ENCODE assay signal across 7 cellular contexts in genomic region chrX:85004255-85004654, GRCh38. TPM values are rescaled to one million over a fixed set of nuclear protein-coding genes. Genes with fewer than 3 reads are reported as not detected.
DNase-seq lines count a peak whose midpoint lies in the region; ATAC-seq and TF ChIP-seq lines count a peak whose summit lies in the region.

No MANE protein-coding gene starts in this region.

- H3K9ac ChIP-seq in HUES64 (ENCODE audit: low read depth, low read length): peak overlapping the region; percentile 90

- H3K4me3 ChIP-seq in HUES64 (ENCODE audit: low read length) (peak overlapping the region; percentile 92), astrocyte of the spinal cord (ENCODE audit: low read depth, low read length) (peak overlapping the region; percentile 71), left lung (peak overlapping the region; percentile 46 to 55), tibial nerve (peak overlapping the region; percentile 40 to 64 (median 53))

- ATAC-seq in GM18867 (IDR thresholded peaks at IDR 0.05; ENCODE audit: unreplicated experiment) (peak; percentile 2), left lung (peak; percentile 42)

- in situ Hi-C loops in astrocyte of the spinal cord (cut with HindIII; ENCODE audit: low sequenced_read_pairs): no loop called here

- intact Hi-C loops in left lung (cut with DNase I): no loop called here

- no peak for TF ChIP-seq CTCF in astrocyte of the spinal cord (IDR thresholded peaks at IDR 0.05; ENCODE audit: low read depth, low read length)
- no peak for TF ChIP-seq CTCF in left lung (IDR thresholded peaks at IDR 0.05)
- TF ChIP-seq CTCF in tibial nerve (IDR thresholded peaks at IDR 0.05): no peak

- no peak overlapping the region for H3K27ac ChIP-seq in HUES64 (ENCODE audit: low read depth, low read length)
- peak overlapping the region; percentile 33 to 53 for H3K27ac ChIP-seq in left lung
- peak overlapping the region in 3 of 4 donors; percentile 46 to 62 (median 56) for H3K27ac ChIP-seq in tibial nerve

- 13% methylated on average over 11 of the region's 11 CpGs for WGBS in HUES64
- WGBS in tibial nerve, 2 donors: 8 to 52% methylated on average over 11 of the region's 11 CpGs

- no peaks in the 10 kb centered on the region; the same call in 1 of the 2 replicates for H3K27me3 ChIP-seq in HUES64 (ENCODE audit: insufficient read depth, low read length)
- H3K27me3 ChIP-seq in left lung: no peaks in the 10 kb centered on the region
- no peaks in the 10 kb centered on the region for H3K27me3 ChIP-seq in tibial nerve

- DNase-seq in astrocyte of the spinal cord (ENCODE audit: low read depth, low spot score) (peak; percentile 23), left lung (no peak), tibial nerve (ENCODE audit: low spot score in 2 of 2) (no peak), amniotic stem cell (lab: John Stamatoyannopoulos, UW) (no peak), COR-L47 (lab: John Stamatoyannopoulos, UW) (no peak)

- no peaks in the 10 kb centered on the region for H3K9me3 ChIP-seq in HUES64 (ENCODE audit: insufficient read depth, low read depth, low read length)
- H3K9me3 ChIP-seq in left lung: no peaks in the 10 kb centered on the region
- no peaks in the 10 kb centered on the region for H3K9me3 ChIP-seq in tibial nerve

- H3K36me3 ChIP-seq in HUES64 (ENCODE audit: insufficient read depth, low read length): no peaks in the 10 kb centered on the region
- H3K36me3 ChIP-seq in left lung: no peaks in the 10 kb centered on the region
- H3K36me3 ChIP-seq in tibial nerve: no peaks in the 10 kb centered on the region

- H3K4me1 ChIP-seq in HUES64 (ENCODE audit: insufficient read depth, low read length) (no peaks in the 10 kb centered on the region), left lung (no peaks in the 10 kb centered on the region), tibial nerve (peaks cover 0 to 13% (median 3%) of the 10 kb centered on the region in 4 donors)

- TF ChIP-seq POLR2A in tibial nerve (IDR thresholded peaks at IDR 0.05): no peak

- TF ChIP-seq EP300 in tibial nerve (IDR thresholded peaks at IDR 0.05): no peak

RNA-seq across cellular contexts. Expression of gene APOOL, which starts 0.6 kb away (rescaled TPM):
- polyA plus RNA-seq in HUES64 (2013, experiment 1 of 2): 4.6 TPM
- polyA plus RNA-seq in HUES64 (2013, experiment 2 of 2): 6.0 TPM
- total RNA-seq in left lung (10 to 100 TPM; 22.5 to 25.7 TPM), tibial nerve (10 to 100 TPM in 3 of 4 donors, 1 to 10 TPM in 1; 8.4 to 19.2 (median 13.3) TPM)
